ENCODE assay signal across 8 cellular contexts in the genomic region with DNA sequence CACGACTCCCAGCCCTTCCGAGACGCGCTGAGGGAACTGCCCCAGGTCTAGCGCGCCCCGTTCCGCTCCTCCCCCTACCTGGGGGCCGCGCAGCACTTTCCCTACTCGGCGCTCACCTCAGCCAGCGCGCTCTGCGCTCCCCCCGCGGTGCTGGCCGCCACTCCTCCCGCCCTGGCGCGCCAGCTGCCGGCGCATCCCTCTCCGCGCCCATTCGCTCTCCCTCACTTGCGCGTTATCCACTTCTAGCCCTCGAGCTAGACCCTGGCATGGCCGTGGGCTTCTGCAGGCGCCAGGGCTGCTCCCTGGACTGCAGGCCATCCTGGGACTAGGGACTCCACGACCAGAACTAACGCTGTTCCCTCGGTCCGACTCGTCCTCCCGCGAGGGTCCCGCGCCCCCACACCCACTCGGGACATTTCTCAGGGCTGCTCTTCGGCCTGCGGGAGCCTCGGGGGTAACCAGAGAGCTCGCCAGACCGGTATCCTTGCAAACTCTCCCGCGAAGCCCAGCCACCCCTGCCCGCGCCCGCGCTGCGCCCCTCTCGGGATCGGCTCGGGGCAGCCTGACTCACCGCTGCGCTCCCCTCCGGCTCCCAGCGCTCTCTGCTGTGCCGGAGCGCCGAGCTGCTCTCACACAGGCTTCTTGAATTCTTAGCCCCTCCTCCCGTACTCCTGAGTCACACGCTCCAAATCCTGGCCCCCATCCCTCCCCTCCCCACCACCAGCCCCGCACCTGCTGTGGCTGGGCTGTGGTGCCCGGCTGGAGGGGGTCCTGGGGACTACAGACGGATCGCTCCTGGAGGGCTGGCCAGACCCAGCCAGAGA. TPM values are rescaled to one million over a fixed set of nuclear protein-coding genes. Genes with fewer than 3 reads are reported as not detected.
A peak's percentile ranks its signal among the peaks of the same experiment; 100 is the strongest.
DNase-seq lines count a peak whose midpoint lies in the region; ATAC-seq and TF ChIP-seq lines count a peak whose summit lies in the region.
"Had no signal": no experiment of that assay in that cellular context is flagged by ENCODE, and none has a peak within 500 bp of the region (broad histone marks: within the 10 kb centered on the region; RNA-seq: fewer than 3 reads in every experiment).

A gene (minus strand): TSS at position 617 of the 824 bp plus-strand sequence. CDS start 51,454 bp downstream, outside the sequence.

- peaks cover 0 to 3% (median 0%) of the 10 kb centered on the region in 6 donors for H3K9me3 Mint-ChIP-seq in immature natural killer cell

- H3K4me3 Mint-ChIP-seq in immature natural killer cell = no peak within 1 kb of the TSS

- H3K4me3 ChIP-seq in HUES64 (ENCODE audit: low read length) = peak within 1 kb of the TSS; percentile 81
- peak within 1 kb of the TSS; percentile 88 for H3K4me3 ChIP-seq in iPS-15b (ENCODE audit: low read depth, low read length)
- peak within 1 kb of the TSS; percentile 57 to 67 for H3K4me3 ChIP-seq in testis

- peaks cover 58% of the 10 kb centered on the region for H3K27me3 ChIP-seq in HUES64 (ENCODE audit: insufficient read depth, low read length)
- H3K27me3 ChIP-seq in iPS-15b (ENCODE audit: control insufficient read depth, insufficient read depth, low read length) = peaks cover 70% of the 10 kb centered on the region
- H3K27me3 ChIP-seq in testis = no peaks in the 10 kb centered on the region

- peak; percentile 21 for DNase-seq in amniotic epithelial cell (ENCODE audit: low read depth)
- DNase-seq in testis = peak; percentile 50
- DNase-seq in stimulated activated CD4-positive, alpha-beta T cell treated with anti-CD3 and anti-CD28 coated beads, Interleukin-12 subunit alpha, Interleukin-12 subunit beta, amount 100 ng/mL, for 4 hours = no peak
- DNase-seq in immature natural killer cell = no peak

- no peak within 1 kb of the TSS for H3K27ac ChIP-seq in HUES64 (ENCODE audit: low read depth, low read length)
- peak within 1 kb of the TSS; percentile 50 to 78 for H3K27ac ChIP-seq in testis

- H3K9me3 ChIP-seq in HUES64 (ENCODE audit: insufficient read depth, low read depth, low read length) (no peaks in the 10 kb centered on the region), iPS-15b (ENCODE audit: control insufficient read depth, insufficient read depth, low read length) (no peaks in the 10 kb centered on the region), testis (no peaks in the 10 kb centered on the region)

- H3K27ac Mint-ChIP-seq in immature natural killer cell = no peak within 1 kb of the TSS

- no peaks in the 10 kb centered on the region for H3K36me3 ChIP-seq in HUES64 (ENCODE audit: insufficient read depth, low read length)
- H3K36me3 ChIP-seq in iPS-15b (ENCODE audit: control insufficient read depth, insufficient read depth, low read length) = no peaks in the 10 kb centered on the region
- no peaks in the 10 kb centered on the region for H3K36me3 ChIP-seq in testis (ENCODE audit: low read depth, missing control alignments)

- H3K9ac ChIP-seq in HUES64 (ENCODE audit: low read depth, low read length) = peak within 1 kb of the TSS; percentile 53
- peak within 1 kb of the TSS; percentile 65 for H3K9ac ChIP-seq in iPS-15b (ENCODE audit: low read depth, low read length)

- TF ChIP-seq CTCF in testis (IDR thresholded peaks at IDR 0.05) = no peak

- no peaks in the 10 kb centered on the region for H3K4me1 ChIP-seq in HUES64 (ENCODE audit: insufficient read depth, low read length)
- H3K4me1 ChIP-seq in iPS-15b (ENCODE audit: control insufficient read depth, insufficient read depth, low read length) = peaks cover 2% of the 10 kb centered on the region
- H3K4me1 ChIP-seq in testis = peaks cover 19% of the 10 kb centered on the region

- under 1% methylated on average over 69 of the region's 69 CpGs for WGBS in HUES64
- 0 to 1% methylated on average over 12 to 57 of the region's 69 CpGs for WGBS in testis, 2 donors

- ATAC-seq in GM21515 (IDR thresholded peaks at IDR 0.05; ENCODE audit: unreplicated experiment) = no peak

- H3K4me1 Mint-ChIP-seq in immature natural killer cell = no peaks in the 10 kb centered on the region

- intact Hi-C loops in testis (cut with DNase I; ENCODE audit: low total_unique reads) = loop anchor here (5.0 kb wide), 1 partner anchor 56 kb away; no protein-coding TSS in a partner anchor

- no peaks in the 10 kb centered on the region for H3K36me3 Mint-ChIP-seq in immature natural killer cell

- peaks cover 2 to 10% (median 9%) of the 10 kb centered on the region in 3 donors for H3K27me3 Mint-ChIP-seq in immature natural killer cell (ENCODE audit: low read depth in 3 of 3)

- TF ChIP-seq POLR2A in testis (IDR thresholded peaks at IDR 0.05) = no peak

RNA-seq across cellular contexts. Expression of the gene that starts here (rescaled TPM):
- 0.20 TPM for polyA plus RNA-seq in HUES64 (2013, experiment 1 of 2)
- not detected for polyA plus RNA-seq in HUES64 (2013, experiment 2 of 2)
- 1 to 10 TPM in 1 of 2 donors, under 1 TPM in 1; 0.63 to 1.4 TPM for total RNA-seq in testis
- polyA plus RNA-seq in testis (ENCODE audit: insufficient read depth, low read depth, low replicate concordance) = 3.3 TPM
- not detected for polyA plus RNA-seq in immature natural killer cell
- total RNA-seq: pulmonary artery endothelial cell had no signal

Comparison
In these comparisons a context has a peak if more than half of its experiments do, and no peak if none do; other contexts are left out.
1. DNase-seq: peak in amniotic epithelial cell (single experiment) and testis (single experiment); none in stimulated activated CD4-positive, alpha-beta T cell treated with anti-CD3 and anti-CD28 coated beads, Interleukin-12 subunit alpha, Interleukin-12 subunit beta, amount 100 ng/mL, for 4 hours (single experiment) and immature natural killer cell (0 of 3).
2. Peak in every context shown above with its lines, with median percentiles within 50 percentile points of each other: H3K4me3 ChIP-seq.